In genomic region chr15:91022075-91022831, GRCh38 we compare ENCODE assay signal across 8 cellular contexts. TPM values are rescaled to one million over a fixed set of nuclear protein-coding genes. Genes with fewer than 3 reads are reported as not detected.
DNase-seq lines count a peak whose midpoint lies in the region; ATAC-seq, FAIRE-seq and TF ChIP-seq lines count a peak whose summit lies in the region.

Gene VPS33B (minus strand): TSS chr15:91022594. CDS start chr15:91022249, 345 bp downstream.

- H3K4me3 ChIP-seq in right atrium auricular region (peak within 1 kb of the TSS; percentile 75 to 97), psoas muscle (peak within 1 kb of the TSS; percentile 87)

- ATAC-seq in HG02852 (IDR thresholded peaks at IDR 0.05; ENCODE audit: unreplicated experiment): peak; percentile 69
- peak; percentile 85 to 97 (median 90) for ATAC-seq in psoas muscle

- no peaks in the 10 kb centered on the region for H3K36me3 ChIP-seq in right atrium auricular region
- H3K36me3 ChIP-seq in psoas muscle (ENCODE audit: insufficient read depth in 1 of 2, low read depth in 1 of 2): peaks cover 0 to 9% of the 10 kb centered on the region in 2 donors

- peak within 1 kb of the TSS; percentile 97 for H3K4me3 Mint-ChIP-seq in T-helper 1 cell treated with Interleukin-12 subunit alpha and Interleukin-12 subunit beta and Interleukin-4 antibody, amounts not matched to agents 30 μg/mL and 1 μg/mL, for 36 hours

- peak; percentile 55 for TF ChIP-seq POLR2A in GM10847 (IDR thresholded peaks at IDR 0.05; ENCODE audit: extremely low read depth, insufficient read length)

- 0 to 1% (median 0%) methylated on average over 45 to 48 of the region's 48 CpGs for WGBS in psoas muscle, 3 donors

- no peaks in the 10 kb centered on the region for H3K9me3 ChIP-seq in right atrium auricular region
- no peaks in the 10 kb centered on the region for H3K9me3 ChIP-seq in psoas muscle

- peaks cover 0 to 13% of the 10 kb centered on the region in 2 donors for H3K4me1 ChIP-seq in right atrium auricular region
- peaks cover 18% of the 10 kb centered on the region for H3K4me1 ChIP-seq in psoas muscle

- intact Hi-C loops in psoas muscle (cut with DNase I): no loop called here

- no peaks in the 10 kb centered on the region for H3K27me3 ChIP-seq in right atrium auricular region
- no peaks in the 10 kb centered on the region for H3K27me3 ChIP-seq in psoas muscle (ENCODE audit: insufficient read depth in 3 of 3, low read length in 2 of 3)

- peaks cover 33% of the 10 kb centered on the region for H3K4me1 Mint-ChIP-seq in T-helper 1 cell treated with Interleukin-12 subunit alpha and Interleukin-12 subunit beta and Interleukin-4 antibody, amounts not matched to agents 30 μg/mL and 1 μg/mL, for 36 hours (ENCODE audit: low read depth)

- H3K27ac ChIP-seq in right atrium auricular region (peak within 1 kb of the TSS; percentile 52 to 71), psoas muscle (peak within 1 kb of the TSS; percentile 72)

- peak within 1 kb of the TSS; percentile 87 for H3K27ac Mint-ChIP-seq in T-helper 1 cell treated with Interleukin-12 subunit alpha and Interleukin-12 subunit beta and Interleukin-4 antibody, amounts not matched to agents 30 μg/mL and 1 μg/mL, for 36 hours

- TF ChIP-seq CTCF in right atrium auricular region (IDR thresholded peaks at IDR 0.05): no peak
- TF ChIP-seq CTCF in psoas muscle (IDR thresholded peaks at IDR 0.05): no peak

- no peak for FAIRE-seq in urothelium cell line (lab: Jason Lieb, UNC)

- H3K27me3 Mint-ChIP-seq in T-helper 1 cell treated with Interleukin-12 subunit alpha and Interleukin-12 subunit beta and Interleukin-4 antibody, amounts not matched to agents 30 μg/mL and 1 μg/mL, for 36 hours (ENCODE audit: low read depth): no peaks in the 10 kb centered on the region

- DNase-seq in NCI-H146 treated with DMSO at 0.1 percent for 48 hours (lab: John Stamatoyannopoulos, UW; ENCODE audit: unreplicated experiment) (peak; percentile 77), amygdala (lab: John Stamatoyannopoulos, UW) (peak; percentile 48 to 91 (median 73)), right atrium auricular region (ENCODE audit: low spot score) (peak; percentile 85), psoas muscle (peak; percentile 78 to 87), urothelium cell line (ENCODE audit: low spot score) (peak; percentile 84)

- H3K9me3 Mint-ChIP-seq in T-helper 1 cell treated with Interleukin-12 subunit alpha and Interleukin-12 subunit beta and Interleukin-4 antibody, amounts not matched to agents 30 μg/mL and 1 μg/mL, for 36 hours: no peaks in the 10 kb centered on the region

- H3K36me3 Mint-ChIP-seq in T-helper 1 cell treated with Interleukin-12 subunit alpha and Interleukin-12 subunit beta and Interleukin-4 antibody, amounts not matched to agents 30 μg/mL and 1 μg/mL, for 36 hours (ENCODE audit: low read depth): peaks cover 12% of the 10 kb centered on the region

RNA-seq across cellular contexts. Expression of gene VPS33B, which starts in this region (rescaled TPM):
- total RNA-seq in right atrium auricular region (1 to 10 TPM; 5.8 to 6.1 TPM), psoas muscle (1 to 10 TPM; 4.2 to 6.7 (median 4.7) TPM)
- 1 to 10 TPM; 3.2 to 7.5 (median 6.7) TPM for polyA plus RNA-seq in psoas muscle

Comparison
In these comparisons a context has a peak if more than half of its experiments do, and no peak if none do; other contexts are left out.
1. Peak in every context shown above with its lines: DNase-seq, ATAC-seq, H3K4me3 ChIP-seq and H3K27ac ChIP-seq.